Comparison of ENCODE assay signal across 15 cellular contexts in genomic region chr10:31677198-31678138, GRCh38.
DNase-seq lines count a peak whose midpoint lies in the region; ATAC-seq, FAIRE-seq and TF ChIP-seq lines count a peak whose summit lies in the region.
"Had no signal": no experiment of that assay in that cellular context is flagged by ENCODE, and none has a peak within 500 bp of the region (broad histone marks: within the 10 kb centered on the region; RNA-seq: fewer than 3 reads in every experiment).

No MANE protein-coding gene starts in this region.

- H3K4me3 Mint-ChIP-seq in natural killer cell treated with Interleukin-12 subunit alpha and Interleukin-12 subunit beta and Interleukin-15 and Interleukin-18, amount 100 ng/mL, for 72 hours: no peak overlapping the region
- no peak overlapping the region for H3K4me3 Mint-ChIP-seq in natural killer cell
- no peak overlapping the region for H3K4me3 Mint-ChIP-seq in naive thymus-derived CD8-positive, alpha-beta T cell

- H3K27ac ChIP-seq in foreskin keratinocyte (no peak overlapping the region), mesodermal cell (ENCODE audit: low read depth, low read length, severe bottlenecking) (peak overlapping the region; percentile 80), pancreas (no peak overlapping the region)
- H3K27ac ChIP-seq: ovary had no signal

- FAIRE-seq in pancreas (lab: Jason Lieb, UNC): no peak

- peaks cover 0 to 7% of the 10 kb centered on the region in 2 donors for H3K27me3 Mint-ChIP-seq in natural killer cell treated with Interleukin-12 subunit alpha and Interleukin-12 subunit beta and Interleukin-15 and Interleukin-18, amount 100 ng/mL, for 72 hours
- peaks cover 0 to 4% of the 10 kb centered on the region in 2 donors for H3K27me3 Mint-ChIP-seq in natural killer cell (ENCODE audit: low read depth in 2 of 2)
- no peaks in the 10 kb centered on the region for H3K27me3 Mint-ChIP-seq in naive thymus-derived CD8-positive, alpha-beta T cell

- H3K4me3 ChIP-seq in mesodermal cell (ENCODE audit: extremely low read depth, insufficient read depth, low read length, poor library complexity, severe bottlenecking) (no peak overlapping the region), pancreas (no peak overlapping the region), foreskin fibroblast (ENCODE audit: low read depth in 1 of 2, low read length in 2 of 2) (no peak overlapping the region), HAP-1 (no peak overlapping the region)
- H3K4me3 ChIP-seq: dorsolateral prefrontal cortex, ovary, tibial nerve had no signal

- H3K27me3 ChIP-seq in foreskin keratinocyte (no peaks in the 10 kb centered on the region), pancreas (no peaks in the 10 kb centered on the region), HAP-1 (ENCODE audit: low read depth) (no peaks in the 10 kb centered on the region)
- H3K27me3 ChIP-seq: ovary, tibial nerve had no signal

- H3K9me3 ChIP-seq in mesodermal cell (ENCODE audit: control insufficient read depth, low read length) (peaks cover 18% of the 10 kb centered on the region), pancreas (no peaks in the 10 kb centered on the region), HAP-1 (no peaks in the 10 kb centered on the region)
- H3K9me3 ChIP-seq: ovary had no signal

- intact Hi-C loops in natural killer cell (cut with micrococcal nuclease) (no loop called here), pancreas (cut with DNase I) (no loop called here)

- POLR2A ChIA-PET in naive thymus-derived CD8-positive, alpha-beta T cell (lab: Charles Lee): no interaction called here

- no peaks in the 10 kb centered on the region for H3K4me1 Mint-ChIP-seq in natural killer cell treated with Interleukin-12 subunit alpha and Interleukin-12 subunit beta and Interleukin-15 and Interleukin-18, amount 100 ng/mL, for 72 hours (ENCODE audit: low read depth in 2 of 2)
- no peaks in the 10 kb centered on the region for H3K4me1 Mint-ChIP-seq in natural killer cell
- no peaks in the 10 kb centered on the region for H3K4me1 Mint-ChIP-seq in naive thymus-derived CD8-positive, alpha-beta T cell

- peak; percentile 4 to 20 for ATAC-seq in natural killer cell treated with Interleukin-12 subunit alpha and Interleukin-12 subunit beta and Interleukin-15 and Interleukin-18, amount 100 ng/mL, for 72 hours
- ATAC-seq in natural killer cell: no peak
- ATAC-seq in foreskin keratinocyte: peak; percentile 19
- ATAC-seq in pancreas: no peak
- no peak for ATAC-seq in naive thymus-derived CD8-positive, alpha-beta T cell
- ATAC-seq: left lobe of liver had no signal

- H3K36me3 ChIP-seq in mesodermal cell (ENCODE audit: control insufficient read depth, insufficient read depth, low read length) (no peaks in the 10 kb centered on the region), pancreas (no peaks in the 10 kb centered on the region), HAP-1 (replicated peaks) (no peaks in the 10 kb centered on the region)
- H3K36me3 ChIP-seq: ovary, tibial nerve had no signal

- H3K4me1 ChIP-seq in foreskin keratinocyte: no peaks in the 10 kb centered on the region
- H3K4me1 ChIP-seq in mesodermal cell (ENCODE audit: control insufficient read depth, insufficient read depth, low read length, poor library complexity, severe bottlenecking): peaks cover 4% of the 10 kb centered on the region
- H3K4me1 ChIP-seq in pancreas: no peaks in the 10 kb centered on the region
- H3K4me1 ChIP-seq in HAP-1: no peaks in the 10 kb centered on the region

- no peak overlapping the region for H3K27ac Mint-ChIP-seq in natural killer cell treated with Interleukin-12 subunit alpha and Interleukin-12 subunit beta and Interleukin-15 and Interleukin-18, amount 100 ng/mL, for 72 hours
- H3K27ac Mint-ChIP-seq in natural killer cell: no peak overlapping the region
- H3K27ac Mint-ChIP-seq in naive thymus-derived CD8-positive, alpha-beta T cell: no peak overlapping the region

- no peak for TF ChIP-seq CTCF in natural killer cell (IDR thresholded peaks at IDR 0.05)
- TF ChIP-seq CTCF in foreskin keratinocyte (conservative IDR thresholded peaks at IDR 0.05): no peak
- TF ChIP-seq CTCF in pancreas (IDR thresholded peaks at IDR 0.05): no peak
- no peak for TF ChIP-seq CTCF in foreskin fibroblast (IDR thresholded peaks at IDR 0.05; ENCODE audit: low read depth, low read length)

- no peaks in the 10 kb centered on the region for H3K9me3 Mint-ChIP-seq in natural killer cell treated with Interleukin-12 subunit alpha and Interleukin-12 subunit beta and Interleukin-15 and Interleukin-18, amount 100 ng/mL, for 72 hours
- peaks cover 3 to 4% of the 10 kb centered on the region in 2 donors for H3K9me3 Mint-ChIP-seq in natural killer cell
- H3K9me3 Mint-ChIP-seq in naive thymus-derived CD8-positive, alpha-beta T cell: peaks cover 9 to 52% (median 24%) of the 10 kb centered on the region in 9 donors

- in situ Hi-C loops in HAP-1 (cut with MboI; ENCODE audit: low sequenced_read_pairs): no loop called here

- DNase-seq in natural killer cell treated with Interleukin-12 subunit alpha and Interleukin-12 subunit beta and Interleukin-15 and Interleukin-18, amount 100 ng/mL, for 72 hours (ENCODE audit: low spot score): no peak
- DNase-seq in natural killer cell (no peak), foreskin keratinocyte (no peak), pancreas (no peak), foreskin fibroblast (no peak), HAP-1 (ENCODE audit: low spot score in 2 of 2) (no peak)
- no peak for DNase-seq in naive thymus-derived CD8-positive, alpha-beta T cell
- DNase-seq: activated CD4-positive, alpha-beta T cell treated with anti-CD3 and anti-CD28 coated beads, Interleukin-2, amount 50 U/mL, for 1 hour; NCI-H524 treated with DMSO at 0.1 percent for 48 hours; ovary; stimulated activated CD4-positive, alpha-beta T cell treated with anti-CD3 and anti-CD28 coated beads, Interleukin-15, amount 100 ng/mL, for 24 hours had no signal

- WGBS in mesodermal cell (ENCODE audit: insufficient coverage in 2 of 2), 2 experiments: 48 to 50% methylated on average over 12 to 14 of the region's 16 CpGs
- WGBS in pancreas, 2 donors: 74 to 76% methylated on average over 16 of the region's 16 CpGs

- H3K36me3 Mint-ChIP-seq in natural killer cell treated with Interleukin-12 subunit alpha and Interleukin-12 subunit beta and Interleukin-15 and Interleukin-18, amount 100 ng/mL, for 72 hours: no peaks in the 10 kb centered on the region
- H3K36me3 Mint-ChIP-seq in natural killer cell: no peaks in the 10 kb centered on the region
- peaks cover 0 to 29% (median 1%) of the 10 kb centered on the region in 3 donors for H3K36me3 Mint-ChIP-seq in naive thymus-derived CD8-positive, alpha-beta T cell

Comparison
In these comparisons a context has a peak if more than half of its experiments do, and no peak if none do; other contexts are left out.
1. ATAC-seq: peak in natural killer cell treated with Interleukin-12 subunit alpha and Interleukin-12 subunit beta and Interleukin-15 and Interleukin-18, amount 100 ng/mL, for 72 hours (2 of 2) and foreskin keratinocyte (single experiment); none in natural killer cell (0 of 3), pancreas (0 of 4) and naive thymus-derived CD8-positive, alpha-beta T cell (0 of 2).